ENCODE assay signal across 17 cellular contexts in the genomic region with DNA sequence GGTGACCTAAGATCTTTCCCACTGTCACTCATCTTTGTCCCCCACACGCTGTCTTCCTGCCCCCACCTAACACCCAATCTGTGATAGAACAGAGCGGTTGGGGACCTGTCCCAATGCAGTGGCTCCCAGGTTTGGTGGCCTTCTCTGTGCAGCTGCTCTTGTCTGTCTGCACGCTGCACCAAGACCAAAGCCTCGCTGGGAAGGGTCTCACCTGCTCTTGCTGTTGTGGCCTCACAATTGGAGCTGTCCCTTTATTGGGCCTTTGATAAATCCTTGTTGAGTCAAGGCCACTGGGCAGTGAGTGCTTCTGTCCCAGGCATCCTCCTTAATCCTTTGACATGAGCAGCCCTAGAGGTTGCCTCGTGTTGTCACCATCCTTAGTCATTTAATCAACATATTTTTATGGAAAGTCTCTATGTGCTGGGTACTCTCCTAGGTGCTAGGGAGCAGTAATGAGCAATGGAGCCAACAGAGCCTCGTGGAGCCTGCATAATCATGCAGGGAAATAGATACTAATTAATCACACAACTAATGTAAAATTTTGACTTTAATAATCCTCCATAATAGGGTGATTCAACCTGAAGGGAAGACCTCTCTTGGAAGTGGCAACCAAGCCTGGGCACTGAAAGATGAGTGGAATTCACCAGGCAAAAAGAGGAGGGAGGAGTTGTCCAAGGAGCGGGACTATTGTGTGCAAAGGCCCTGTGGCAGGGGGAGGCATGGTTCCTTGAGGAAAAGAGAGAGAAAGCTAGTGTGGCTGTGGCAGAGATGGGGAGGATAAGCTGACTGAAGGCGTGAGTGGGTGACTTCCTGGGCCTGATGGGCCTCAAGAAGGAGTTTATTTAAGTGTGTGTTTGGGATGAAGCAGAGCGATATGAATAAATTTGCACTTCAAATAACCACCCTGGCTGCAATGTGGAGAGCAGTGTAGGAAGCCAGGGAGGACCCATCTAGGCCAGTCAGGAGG. TPM values are rescaled to one million over a fixed set of nuclear protein-coding genes. Genes with fewer than 3 reads are reported as not detected.
DNase-seq lines count a peak whose midpoint lies in the region; ATAC-seq and TF ChIP-seq lines count a peak whose summit lies in the region.
"Had no signal": no experiment of that assay in that cellular context is flagged by ENCODE, and none has a peak within 500 bp of the region (broad histone marks: within the 10 kb centered on the region; RNA-seq: fewer than 3 reads in every experiment).

No MANE protein-coding gene starts in this region.

- H3K4me1 ChIP-seq in GM23338 (ENCODE audit: insufficient read depth): peaks cover 9% of the 10 kb centered on the region

- H3K27ac Mint-ChIP-seq in T-helper 2 cell treated with Interferon-gamma antibody and Interleukin-4, amounts not matched to agents 5 μg/mL and 100 μg/mL, for 36 hours: no peak overlapping the region
- no peak overlapping the region for H3K27ac Mint-ChIP-seq in GM23338
- no peak overlapping the region for H3K27ac Mint-ChIP-seq in activated T-helper 1 cell treated with anti-CD3 and anti-CD28 coated beads, Interleukin-12 subunit alpha, Interleukin-12 subunit beta, Interleukin-2, Interleukin-4 antibody, amounts not matched to agents 30 ng/mL and 10 ng/mL and 1 ng/mL, durations not matched to agents 14 hours and 24 hours and 36 hours
- peak overlapping the region; percentile 78 to 98 (median 93) for H3K27ac Mint-ChIP-seq in naive thymus-derived CD8-positive, alpha-beta T cell

- no peaks in the 10 kb centered on the region for H3K79me2 ChIP-seq in GM23338 (replicated peaks; ENCODE audit: insufficient read depth)

- ATAC-seq in GM23338: peak; percentile 37; the same call in 2 of the 3 replicates
- ATAC-seq in naive thymus-derived CD8-positive, alpha-beta T cell: no peak

- peaks cover 7% of the 10 kb centered on the region for H3K9me3 Mint-ChIP-seq in T-helper 2 cell treated with Interferon-gamma antibody and Interleukin-4, amounts not matched to agents 5 μg/mL and 100 μg/mL, for 36 hours
- H3K9me3 Mint-ChIP-seq in GM23338: no peaks in the 10 kb centered on the region; the same call in 2 of the 3 replicates
- H3K9me3 Mint-ChIP-seq in activated T-helper 1 cell treated with anti-CD3 and anti-CD28 coated beads, Interleukin-12 subunit alpha, Interleukin-12 subunit beta, Interleukin-2, Interleukin-4 antibody, amounts not matched to agents 30 ng/mL and 10 ng/mL and 1 ng/mL, durations not matched to agents 14 hours and 24 hours and 36 hours: peaks cover 7% of the 10 kb centered on the region
- no peaks in the 10 kb centered on the region for H3K9me3 Mint-ChIP-seq in naive thymus-derived CD8-positive, alpha-beta T cell

- intact Hi-C loops in activated T-helper 1 cell treated with anti-CD3 and anti-CD28 coated beads, Interleukin-12 subunit alpha, Interleukin-12 subunit beta, Interleukin-2, Interleukin-4 antibody, amounts not matched to agents 30 ng/mL and 10 ng/mL and 1 ng/mL, durations not matched to agents 14 hours and 24 hours and 36 hours (cut with micrococcal nuclease): no loop called here

- no peak for TF ChIP-seq CTCF in GM23338 (conservative IDR thresholded peaks at IDR 0.05; ENCODE audit: low read depth in 2 of 2)

- H3K4me1 Mint-ChIP-seq in T-helper 2 cell treated with Interferon-gamma antibody and Interleukin-4, amounts not matched to agents 5 μg/mL and 100 μg/mL, for 36 hours (ENCODE audit: low read depth): peaks cover 57% of the 10 kb centered on the region
- peaks cover 26% of the 10 kb centered on the region for H3K4me1 Mint-ChIP-seq in GM23338
- peaks cover 55% of the 10 kb centered on the region for H3K4me1 Mint-ChIP-seq in activated T-helper 1 cell treated with anti-CD3 and anti-CD28 coated beads, Interleukin-12 subunit alpha, Interleukin-12 subunit beta, Interleukin-2, Interleukin-4 antibody, amounts not matched to agents 30 ng/mL and 10 ng/mL and 1 ng/mL, durations not matched to agents 14 hours and 24 hours and 36 hours (ENCODE audit: low read depth)
- peaks cover 58 to 95% (median 92%) of the 10 kb centered on the region in 4 donors for H3K4me1 Mint-ChIP-seq in naive thymus-derived CD8-positive, alpha-beta T cell

- no peaks in the 10 kb centered on the region for H3K9me2 ChIP-seq in GM23338 (ENCODE audit: insufficient read depth)

- no peak overlapping the region for H2AFZ ChIP-seq in GM23338

- H3K4me2 ChIP-seq in GM23338: no peak overlapping the region
- H3K4me2 ChIP-seq: BLaER1 treated with 17β-estradiol and CSF1 and Interleukin-3, amounts not matched to agents 10 nM and 100 nM had no signal

- in situ Hi-C loops in KBM-7 (cut with MboI; ENCODE audit: low pct_unique_long_range_greater_than_20kb, low sequenced_read_pairs): no loop called here

- H3K4me3 Mint-ChIP-seq in T-helper 2 cell treated with Interferon-gamma antibody and Interleukin-4, amounts not matched to agents 5 μg/mL and 100 μg/mL, for 36 hours: peak overlapping the region; percentile 5
- no peak overlapping the region; the same call in 2 of the 3 replicates for H3K4me3 Mint-ChIP-seq in GM23338
- H3K4me3 Mint-ChIP-seq in activated T-helper 1 cell treated with anti-CD3 and anti-CD28 coated beads, Interleukin-12 subunit alpha, Interleukin-12 subunit beta, Interleukin-2, Interleukin-4 antibody, amounts not matched to agents 30 ng/mL and 10 ng/mL and 1 ng/mL, durations not matched to agents 14 hours and 24 hours and 36 hours: peak overlapping the region; percentile 13
- H3K4me3 Mint-ChIP-seq in naive thymus-derived CD8-positive, alpha-beta T cell: peak overlapping the region in 8 of 10 donors; percentile 11 to 91 (median 72)
- H3K4me3 Mint-ChIP-seq: naive B cell had no signal

- H4K20me1 ChIP-seq in GM23338 (replicated peaks; ENCODE audit: insufficient read depth): no peaks in the 10 kb centered on the region
- H4K20me1 ChIP-seq: BLaER1 treated with 17β-estradiol and CSF1 and Interleukin-3, amounts not matched to agents 10 nM and 100 nM had no signal

- no peak for DNase-seq in T-helper 2 cell treated with Interferon-gamma antibody and Interleukin-4, amounts not matched to agents 5 μg/mL and 100 μg/mL, for 36 hours (ENCODE audit: low spot score)
- DNase-seq in T-helper 2 cell: no peak
- DNase-seq in GM23338 (ENCODE audit: low spot score): no peak
- no peak for DNase-seq in activated T-helper 1 cell treated with anti-CD3 and anti-CD28 coated beads, Interleukin-12 subunit alpha, Interleukin-12 subunit beta, Interleukin-2, Interleukin-4 antibody, amounts not matched to agents 30 ng/mL and 10 ng/mL and 1 ng/mL, durations not matched to agents 14 hours and 24 hours and 36 hours (ENCODE audit: low spot score)
- DNase-seq in naive thymus-derived CD8-positive, alpha-beta T cell: no peak
- no peak for DNase-seq in KBM-7
- no peak for DNase-seq in middle frontal gyrus (ENCODE audit: extremely low spot score, low spot score)
- DNase-seq in substantia nigra (lab: John Stamatoyannopoulos, UW): no peak
- DNase-seq: activated gamma-delta T cell; HCEC 1CT; hippocampal formation; kidney; naive B cell; NCI-H526 treated with DMSO at 0.1 percent for 48 hours; stimulated activated CD4-positive, alpha-beta T cell treated with anti-CD3 and anti-CD28 coated beads, Interleukin-2, amount 100 ng/mL, for 48 hours; testis had no signal

- H3K36me3 ChIP-seq in GM23338 (ENCODE audit: insufficient read depth): no peaks in the 10 kb centered on the region
- H3K36me3 ChIP-seq: BLaER1 treated with 17β-estradiol and CSF1 and Interleukin-3, amounts not matched to agents 10 nM and 100 nM had no signal

- POLR2A ChIA-PET in naive thymus-derived CD8-positive, alpha-beta T cell (lab: Charles Lee): interaction anchor here (0.6 to 5.2 kb wide), 6 partner anchors 17 to 115 kb away, joined by 3 to 66 read pairs (median 8); no protein-coding TSS in a partner anchor

- H3K27ac ChIP-seq in GM23338 (ENCODE audit: low read depth): 0 out of 2 replicates have a peak overlapping the region, but pooled peaks have one; percentile 9
- H3K27ac ChIP-seq in substantia nigra (ENCODE audit: low read depth, low read length, poor library complexity, severe bottlenecking): no peak overlapping the region
- H3K27ac ChIP-seq: BLaER1 treated with 17β-estradiol and CSF1 and Interleukin-3, amounts not matched to agents 10 nM and 100 nM; testis had no signal

- no peaks in the 10 kb centered on the region for H3K27me3 ChIP-seq in GM23338 (ENCODE audit: insufficient read depth)
- H3K27me3 ChIP-seq: BLaER1 treated with 17β-estradiol and CSF1 and Interleukin-3, amounts not matched to agents 10 nM and 100 nM; testis had no signal

- no peaks in the 10 kb centered on the region for H3F3A ChIP-seq in GM23338 (replicated peaks; ENCODE audit: low read depth)

- H3K4me3 ChIP-seq in GM23338: no peak overlapping the region
- H3K4me3 ChIP-seq: BLaER1 treated with 17β-estradiol and CSF1 and Interleukin-3, amounts not matched to agents 10 nM and 100 nM; testis had no signal

- peaks cover 83% of the 10 kb centered on the region for H3K27me3 Mint-ChIP-seq in T-helper 2 cell treated with Interferon-gamma antibody and Interleukin-4, amounts not matched to agents 5 μg/mL and 100 μg/mL, for 36 hours (ENCODE audit: low read depth)
- H3K27me3 Mint-ChIP-seq in GM23338 (ENCODE audit: insufficient read depth, low read depth, poor library complexity): peaks cover 9% of the 10 kb centered on the region
- H3K27me3 Mint-ChIP-seq in activated T-helper 1 cell treated with anti-CD3 and anti-CD28 coated beads, Interleukin-12 subunit alpha, Interleukin-12 subunit beta, Interleukin-2, Interleukin-4 antibody, amounts not matched to agents 30 ng/mL and 10 ng/mL and 1 ng/mL, durations not matched to agents 14 hours and 24 hours and 36 hours (ENCODE audit: insufficient read depth): peaks cover 79% of the 10 kb centered on the region
- H3K27me3 Mint-ChIP-seq in naive thymus-derived CD8-positive, alpha-beta T cell: no peaks in the 10 kb centered on the region

- peaks cover 12% of the 10 kb centered on the region for H3K36me3 Mint-ChIP-seq in T-helper 2 cell treated with Interferon-gamma antibody and Interleukin-4, amounts not matched to agents 5 μg/mL and 100 μg/mL, for 36 hours (ENCODE audit: low read depth)
- no peaks in the 10 kb centered on the region for H3K36me3 Mint-ChIP-seq in GM23338 (ENCODE audit: low read depth)
- H3K36me3 Mint-ChIP-seq in activated T-helper 1 cell treated with anti-CD3 and anti-CD28 coated beads, Interleukin-12 subunit alpha, Interleukin-12 subunit beta, Interleukin-2, Interleukin-4 antibody, amounts not matched to agents 30 ng/mL and 10 ng/mL and 1 ng/mL, durations not matched to agents 14 hours and 24 hours and 36 hours (ENCODE audit: low read depth): peaks cover 7% of the 10 kb centered on the region
- peaks cover 0 to 14% (median 9%) of the 10 kb centered on the region in 3 donors for H3K36me3 Mint-ChIP-seq in naive thymus-derived CD8-positive, alpha-beta T cell

TF ChIP-seq in GM23338, 12 proteins besides CTCF, POLR2A, EP300 and RAD21 (continues in another document):
- TF ChIP-seq STAT1 (IDR thresholded peaks at IDR 0.05; ENCODE audit: unreplicated experiment): no peak

RNA-seq across cellular contexts. Expression of gene MAN1C1, which starts 57.7 kb away (rescaled TPM):
- total RNA-seq in GM23338 (2014; rRNA removed; shearing (Covaris generic)): 11.6 and 13.6 TPM in 2 replicates
- polyA plus RNA-seq in GM23338 (2016; fragmentation: Nextera tagmentation; extraction: Ambion mirVana): 5.4 and 5.9 TPM in 2 replicates
- 0.83 and 0.98 TPM in 2 replicates for total RNA-seq in activated T-helper 1 cell treated with anti-CD3 and anti-CD28 coated beads, Interleukin-12 subunit alpha, Interleukin-12 subunit beta, Interleukin-2, Interleukin-4 antibody, amounts not matched to agents 30 ng/mL and 10 ng/mL and 1 ng/mL, durations not matched to agents 14 hours and 24 hours and 36 hours
- 10 to 100 TPM; 46.0 to 47.2 TPM for total RNA-seq in naive thymus-derived CD8-positive, alpha-beta T cell
- 10 to 100 TPM; 11.3 to 48.3 (median 11.7) TPM for polyA plus RNA-seq in naive thymus-derived CD8-positive, alpha-beta T cell

Comparison
In these comparisons a context has a peak if more than half of its experiments do, and no peak if none do; other contexts are left out.
1. H3K27ac Mint-ChIP-seq: peak in naive thymus-derived CD8-positive, alpha-beta T cell (10 of 10); none in T-helper 2 cell treated with Interferon-gamma antibody and Interleukin-4, amounts not matched to agents 5 μg/mL and 100 μg/mL, for 36 hours (single experiment), GM23338 (single experiment) and activated T-helper 1 cell treated with anti-CD3 and anti-CD28 coated beads, Interleukin-12 subunit alpha, Interleukin-12 subunit beta, Interleukin-2, Interleukin-4 antibody, amounts not matched to agents 30 ng/mL and 10 ng/mL and 1 ng/mL, durations not matched to agents 14 hours and 24 hours and 36 hours (single experiment).